Comparison of ENCODE assay signal across 1 cellular context in the genomic region with DNA sequence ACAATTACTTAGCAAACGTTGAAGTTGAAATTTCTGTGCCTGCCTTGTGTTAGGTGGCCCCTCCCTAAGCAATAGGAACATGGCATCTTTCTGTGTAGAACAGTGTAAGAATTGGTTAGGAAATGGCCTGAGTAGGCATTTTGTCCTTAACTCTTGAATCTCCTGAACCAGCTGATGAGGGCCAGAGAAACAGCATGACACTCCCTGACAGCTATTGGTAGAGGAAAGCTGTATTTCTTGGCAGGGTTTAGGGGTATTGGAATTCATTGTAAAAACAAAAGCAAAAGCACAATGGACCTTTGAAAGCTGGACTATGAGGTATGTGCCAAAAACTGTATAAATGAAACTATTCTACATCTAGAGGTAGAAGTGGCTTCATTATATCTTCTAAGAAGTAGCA.
TF ChIP-seq lines count a peak whose summit lies in the region.

No MANE protein-coding gene starts in this region.

TF ChIP-seq in SK-N-SH, 30 proteins besides CTCF, POLR2A, EP300 and RAD21 (continued from another document):
- TF ChIP-seq, protein P1, sequence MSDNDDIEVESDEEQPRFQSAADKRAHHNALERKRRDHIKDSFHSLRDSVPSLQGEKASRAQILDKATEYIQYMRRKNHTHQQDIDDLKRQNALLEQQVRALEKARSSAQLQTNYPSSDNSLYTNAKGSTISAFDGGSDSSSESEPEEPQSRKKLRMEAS (IDR thresholded peaks at IDR 0.05; ENCODE audit: low read depth) = peak; percentile 34; the same call in 1 of the 2 replicates
- TF ChIP-seq, protein P2, sequence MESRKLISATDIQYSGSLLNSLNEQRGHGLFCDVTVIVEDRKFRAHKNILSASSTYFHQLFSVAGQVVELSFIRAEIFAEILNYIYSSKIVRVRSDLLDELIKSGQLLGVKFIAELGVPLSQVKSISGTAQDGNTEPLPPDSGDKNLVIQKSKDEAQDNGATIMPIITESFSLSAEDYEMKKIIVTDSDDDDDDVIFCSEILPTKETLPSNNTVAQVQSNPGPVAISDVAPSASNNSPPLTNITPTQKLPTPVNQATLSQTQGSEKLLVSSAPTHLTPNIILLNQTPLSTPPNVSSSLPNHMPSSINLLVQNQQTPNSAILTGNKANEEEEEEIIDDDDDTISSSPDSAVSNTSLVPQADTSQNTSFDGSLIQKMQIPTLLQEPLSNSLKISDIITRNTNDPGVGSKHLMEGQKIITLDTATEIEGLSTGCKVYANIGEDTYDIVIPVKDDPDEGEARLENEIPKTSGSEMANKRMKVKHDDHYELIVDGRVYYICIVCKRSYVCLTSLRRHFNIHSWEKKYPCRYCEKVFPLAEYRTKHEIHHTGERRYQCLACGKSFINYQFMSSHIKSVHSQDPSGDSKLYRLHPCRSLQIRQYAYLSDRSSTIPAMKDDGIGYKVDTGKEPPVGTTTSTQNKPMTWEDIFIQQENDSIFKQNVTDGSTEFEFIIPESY (IDR thresholded peaks at IDR 0.05; ENCODE audit: borderline replicate concordance, low read depth) = no peak
- no peak for TF ChIP-seq NRF1 (IDR thresholded peaks at IDR 0.05; ENCODE audit: low read depth, low read length)
